23 cellular contexts compared by ENCODE assay signal in genomic region chr6:170277893-170278742, GRCh38. TPM values are rescaled to one million over a fixed set of nuclear protein-coding genes. Genes with fewer than 3 reads are reported as not detected.
DNase-seq lines count a peak whose midpoint lies in the region; ATAC-seq, FAIRE-seq and TF ChIP-seq lines count a peak whose summit lies in the region.
"Had no signal": no experiment of that assay in that cellular context is flagged by ENCODE, and none has a peak within 500 bp of the region (broad histone marks: within the 10 kb centered on the region; RNA-seq: fewer than 3 reads in every experiment).

No MANE protein-coding gene starts in this region.

- peak overlapping the region; percentile 4; the same call in 1 of the 2 replicates for H2AFZ ChIP-seq in DND-41 (ENCODE audit: low read depth, low read length)

- H3K27me3 ChIP-seq in DND-41 (ENCODE audit: insufficient read depth, low read length, poor library complexity), result no peaks in the 10 kb centered on the region
- peaks cover 0 to 3% (median 0%) of the 10 kb centered on the region in 3 donors for H3K27me3 ChIP-seq in sigmoid colon
- H3K27me3 ChIP-seq: brain microvascular endothelial cell, right atrium auricular region, SJCRH30 had no signal

- H3K79me2 ChIP-seq in DND-41 (ENCODE audit: insufficient read depth, low read length), result no peaks in the 10 kb centered on the region

- H3K4me3 Mint-ChIP-seq in activated CD8-positive, alpha-beta T cell treated with anti-CD3 and anti-CD28 coated beads, Interleukin-2, amount 10 ng/mL, durations not matched to agents 7 days and 5 days, result peak overlapping the region; percentile 49
- H3K4me3 Mint-ChIP-seq: activated CD8-positive, alpha-beta memory T cell treated with anti-CD3 and anti-CD28 coated beads, Interleukin-2, amount 10 ng/mL, durations not matched to agents 7 days and 5 days; T-helper 2 cell treated with Interferon-gamma antibody and Interleukin-4, amounts not matched to agents 5 μg/mL and 100 μg/mL, for 36 hours had no signal

- H3K9me3 ChIP-seq in DND-41 (ENCODE audit: insufficient read depth, low read length, severe bottlenecking) (no peaks in the 10 kb centered on the region), sigmoid colon (no peaks in the 10 kb centered on the region)
- H3K9me3 ChIP-seq: right atrium auricular region, SJCRH30 had no signal

- CTCF ChIA-PET in activated CD8-positive, alpha-beta T cell treated with anti-CD3 and anti-CD28 coated beads, Interleukin-2, amount 10 ng/mL, durations not matched to agents 7 days and 5 days (lab: Charles Lee), result interaction anchor here (0.7 to 1.1 kb wide), 2 partner anchors 12 to 14 kb away, joined by 3 to 4 read pairs; no protein-coding TSS in a partner anchor

- intact Hi-C loops in sigmoid colon (cut with DNase I), result no loop called here

- no peak for TF ChIP-seq POLR2A in sigmoid colon (IDR thresholded peaks at IDR 0.05)

- no peak for TF ChIP-seq EP300 in sigmoid colon (IDR thresholded peaks at IDR 0.05)

- peak; percentile 68 for ATAC-seq in DND-41 (ENCODE audit: insufficient read depth, low read depth)
- ATAC-seq in activated CD8-positive, alpha-beta T cell treated with anti-CD3 and anti-CD28 coated beads, Interleukin-2, amount 10 ng/mL, durations not matched to agents 7 days and 5 days, result peak; percentile 38
- ATAC-seq: activated CD8-positive, alpha-beta memory T cell treated with anti-CD3 and anti-CD28 coated beads, Interleukin-2, amount 10 ng/mL, durations not matched to agents 7 days and 5 days had no signal

- H3K4me3 ChIP-seq in DND-41 (ENCODE audit: low read depth in 1 of 2, low read length in 2 of 2), result peak overlapping the region in 1 of 2 experiments; percentile 14; a peak in 1 of 4 replicates
- H3K4me3 ChIP-seq in sigmoid colon, result no peak overlapping the region
- H3K4me3 ChIP-seq: right atrium auricular region, SJCRH30 had no signal

- H3K4me1 ChIP-seq in DND-41 (ENCODE audit: insufficient read depth, low read length) (peaks cover 27% of the 10 kb centered on the region), sigmoid colon (no peaks in the 10 kb centered on the region)

- FAIRE-seq in D721Med (lab: Jason Lieb, UNC), result no peak
- FAIRE-seq: kidney had no signal

- no peaks in the 10 kb centered on the region for H3K9me3 Mint-ChIP-seq in activated CD8-positive, alpha-beta T cell treated with anti-CD3 and anti-CD28 coated beads, Interleukin-2, amount 10 ng/mL, durations not matched to agents 7 days and 5 days (ENCODE audit: insufficient read depth)
- H3K9me3 Mint-ChIP-seq: T-helper 2 cell treated with Interferon-gamma antibody and Interleukin-4, amounts not matched to agents 5 μg/mL and 100 μg/mL, for 36 hours had no signal

- WGBS in sigmoid colon, 2 donors, result 70 to 94% methylated on average over 8 of the region's 8 CpGs

- DNase-seq in activated effector memory CD4-positive, alpha-beta T cell treated with anti-CD3 and anti-CD28 coated beads, Interleukin-2, amount 50 U/mL, for 16 hours, result peak; percentile 42
- no peak for DNase-seq in activated effector memory CD4-positive, alpha-beta T cell treated with Interleukin-2 at 50 U/mL for 16 hours
- peak; percentile 19 for DNase-seq in DND-41
- DNase-seq in activated CD8-positive, alpha-beta T cell treated with anti-CD3 and anti-CD28 coated beads, Interleukin-2, amount 10 ng/mL, durations not matched to agents 7 days and 5 days, result no peak
- DNase-seq in sigmoid colon, result peak; percentile 12
- no peak for DNase-seq in foreskin melanocyte
- no peak for DNase-seq in D341Med (ENCODE audit: low spot score)
- no peak for DNase-seq in D721Med (ENCODE audit: insufficient read length, low spot score)
- DNase-seq: activated CD8-positive, alpha-beta memory T cell treated with anti-CD3 and anti-CD28 coated beads, Interleukin-2, amount 10 ng/mL, durations not matched to agents 7 days and 5 days; activated gamma-delta T cell treated with Interleukin-2 at 50 U/mL for 16 hours; brain microvascular endothelial cell; H7; kidney; NCI-H1417; NCI-H69; nucleus accumbens; OCI-M1; SJCRH30; stimulated activated CD4-positive, alpha-beta T cell treated with anti-CD3 and anti-CD28 coated beads, Interleukin-15, amount 100 ng/mL, for 24 hours; trophoblast cell had no signal

- peaks cover 8% of the 10 kb centered on the region; the same call in 1 of the 2 replicates for H4K20me1 ChIP-seq in DND-41 (ENCODE audit: insufficient read depth, low read length)

- no peaks in the 10 kb centered on the region for H3K36me3 ChIP-seq in DND-41 (ENCODE audit: insufficient read depth, low read length)
- H3K36me3 ChIP-seq in sigmoid colon, result peaks cover 0 to 5% (median 0%) of the 10 kb centered on the region in 4 donors
- H3K36me3 ChIP-seq: brain microvascular endothelial cell had no signal

- H3K27ac Mint-ChIP-seq in activated CD8-positive, alpha-beta T cell treated with anti-CD3 and anti-CD28 coated beads, Interleukin-2, amount 10 ng/mL, durations not matched to agents 7 days and 5 days, result peak overlapping the region; percentile 79
- H3K27ac Mint-ChIP-seq: activated CD8-positive, alpha-beta memory T cell treated with anti-CD3 and anti-CD28 coated beads, Interleukin-2, amount 10 ng/mL, durations not matched to agents 7 days and 5 days; T-helper 2 cell treated with Interferon-gamma antibody and Interleukin-4, amounts not matched to agents 5 μg/mL and 100 μg/mL, for 36 hours had no signal

- H3K27ac ChIP-seq in DND-41 (ENCODE audit: low read length) (peak overlapping the region; percentile 67), sigmoid colon (no peak overlapping the region)
- H3K27ac ChIP-seq: brain microvascular endothelial cell, KMS-11, SJCRH30 had no signal

- peak overlapping the region; percentile 5; the same call in 1 of the 2 replicates for H3K9ac ChIP-seq in DND-41 (ENCODE audit: low read depth, low read length)
- H3K9ac ChIP-seq: KMS-11 had no signal

- H3K4me2 ChIP-seq in DND-41 (ENCODE audit: insufficient read depth, low read length), result peak overlapping the region; percentile 56
- H3K4me2 ChIP-seq: KMS-11 had no signal

- H3K36me3 Mint-ChIP-seq in activated CD8-positive, alpha-beta T cell treated with anti-CD3 and anti-CD28 coated beads, Interleukin-2, amount 10 ng/mL, durations not matched to agents 7 days and 5 days (ENCODE audit: low read depth), result peaks cover 4% of the 10 kb centered on the region
- H3K36me3 Mint-ChIP-seq: activated CD8-positive, alpha-beta memory T cell treated with anti-CD3 and anti-CD28 coated beads, Interleukin-2, amount 10 ng/mL, durations not matched to agents 7 days and 5 days had no signal

- H3K4me1 Mint-ChIP-seq in activated CD8-positive, alpha-beta T cell treated with anti-CD3 and anti-CD28 coated beads, Interleukin-2, amount 10 ng/mL, durations not matched to agents 7 days and 5 days (ENCODE audit: low read depth), result peaks cover 39% of the 10 kb centered on the region

- POLR2A ChIA-PET in activated CD8-positive, alpha-beta T cell treated with anti-CD3 and anti-CD28 coated beads, Interleukin-2, amount 10 ng/mL, durations not matched to agents 7 days and 5 days (lab: Charles Lee), result interaction anchor here (1.5 kb wide), 1 partner anchor 13 kb away, joined by 3 read pairs; the partner anchor contains the start of gene DLL1

- H3K27me3 Mint-ChIP-seq in activated CD8-positive, alpha-beta T cell treated with anti-CD3 and anti-CD28 coated beads, Interleukin-2, amount 10 ng/mL, durations not matched to agents 7 days and 5 days (ENCODE audit: low read depth), result peaks cover 16% of the 10 kb centered on the region

- TF ChIP-seq CTCF in DND-41 (IDR thresholded peaks at IDR 0.05; ENCODE audit: borderline replicate concordance, extremely low read depth, low read length, poor library complexity, severe bottlenecking) (peak; percentile 5), sigmoid colon (IDR thresholded peaks at IDR 0.05) (no peak), D721Med (IDR thresholded peaks at IDR 0.05; ENCODE audit: insufficient read depth, missing control alignments) (no peak)

RNA-seq across cellular contexts. Expression of gene DLL1, which starts 12.8 kb away (rescaled TPM):
- total RNA-seq in activated CD8-positive, alpha-beta T cell treated with anti-CD3 and anti-CD28 coated beads, Interleukin-2, amount 10 ng/mL, durations not matched to agents 7 days and 5 days, result 10 to 100 TPM; 10.7 to 12.3 TPM
- total RNA-seq in sigmoid colon, result 1 to 10 TPM; 1.1 to 8.4 (median 5.1) TPM
- polyA plus RNA-seq in sigmoid colon, result 10 to 100 TPM in 1 of 3 donors, 1 to 10 TPM in 2; 3.0 to 13.6 (median 3.5) TPM

RNA-seq across cellular contexts. Expression of gene FAM120B, which starts 28.4 kb away (rescaled TPM):
- total RNA-seq in activated CD8-positive, alpha-beta T cell treated with anti-CD3 and anti-CD28 coated beads, Interleukin-2, amount 10 ng/mL, durations not matched to agents 7 days and 5 days, result 10 to 100 TPM; 25.5 to 26.0 TPM
- total RNA-seq in sigmoid colon, result 10 to 100 TPM; 29.6 to 55.0 (median 45.7) TPM
- polyA plus RNA-seq in sigmoid colon, result 10 to 100 TPM in 1 of 3 donors, 1 to 10 TPM in 2; 5.5 to 12.1 (median 9.0) TPM

Comparison
In these comparisons a context has a peak if more than half of its experiments do, and no peak if none do; other contexts are left out.
1. DNase-seq: peak in activated effector memory CD4-positive, alpha-beta T cell treated with anti-CD3 and anti-CD28 coated beads, Interleukin-2, amount 50 U/mL, for 16 hours (single experiment), DND-41 (single experiment) and sigmoid colon (single experiment); none in activated effector memory CD4-positive, alpha-beta T cell treated with Interleukin-2 at 50 U/mL for 16 hours (single experiment), activated CD8-positive, alpha-beta T cell treated with anti-CD3 and anti-CD28 coated beads, Interleukin-2, amount 10 ng/mL, durations not matched to agents 7 days and 5 days (single experiment), foreskin melanocyte (single experiment), D341Med (single experiment) and D721Med (single experiment).